ENCODE assay signal across 8 cellular contexts in the genomic region with DNA sequence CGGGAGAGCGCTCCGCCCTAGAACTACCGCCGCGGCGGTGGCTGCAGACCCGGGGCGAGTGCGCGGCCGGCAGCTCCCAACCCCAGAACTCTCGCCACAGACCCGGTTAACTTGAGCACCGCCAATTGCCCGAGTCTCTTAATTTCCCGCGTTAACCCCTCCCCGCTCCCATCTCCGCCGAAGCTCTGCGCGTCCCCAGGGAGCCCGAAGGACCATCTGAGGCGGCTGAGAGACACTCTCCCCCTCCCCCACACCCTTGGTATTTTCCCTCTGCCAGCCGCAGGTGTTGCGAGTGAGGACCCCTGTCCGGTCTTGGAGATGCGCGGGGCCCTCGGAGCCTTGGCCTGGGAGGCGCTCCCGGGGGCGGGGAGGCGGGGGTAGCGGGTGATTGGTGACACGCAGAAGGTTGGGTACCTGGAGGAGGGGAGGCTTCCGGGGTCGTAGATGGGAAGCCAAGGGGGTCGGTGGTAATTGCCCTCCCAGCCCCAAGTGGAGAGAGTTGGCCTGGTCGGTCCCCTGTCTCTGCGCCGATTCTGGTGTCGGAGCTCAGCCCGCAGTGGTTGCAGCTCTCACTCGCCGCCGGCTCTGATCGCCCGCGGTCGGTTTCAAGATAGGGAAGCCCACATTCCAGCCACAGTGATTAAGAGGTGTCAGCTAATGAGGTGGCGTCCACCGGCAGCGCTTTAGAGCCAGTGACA. TPM values are rescaled to one million over a fixed set of nuclear protein-coding genes. Genes with fewer than 3 reads are reported as not detected.
DNase-seq lines count a peak whose midpoint lies in the region; ATAC-seq, FAIRE-seq and TF ChIP-seq lines count a peak whose summit lies in the region.

No MANE protein-coding gene starts in this region.

- POLR2A ChIA-PET in CD4-positive, alpha-beta T cell (lab: Charles Lee): interaction anchor here (0.8 to 3.0 kb wide), 13 partner anchors 29 to 1623 kb away, joined by 3 to 18 read pairs (median 5); partner anchors contain the start of genes AIDA, BROX, DUSP10 and TLR5

- H3K79me2 ChIP-seq in parathyroid adenoma: no peaks in the 10 kb centered on the region

- peak overlapping the region; percentile 73 for H2AFZ ChIP-seq in parathyroid adenoma

- H3K4me1 Mint-ChIP-seq in CD4-positive, alpha-beta T cell (ENCODE audit: low read depth): peaks cover 33% of the 10 kb centered on the region
- H3K4me1 Mint-ChIP-seq in glutamatergic neuron (ENCODE audit: low read depth, unreplicated experiment): peaks cover 6% of the 10 kb centered on the region

- FAIRE-seq in frontal cortex (lab: Jason Lieb, UNC): no peak

- H3K9me3 Mint-ChIP-seq in CD4-positive, alpha-beta T cell: no peaks in the 10 kb centered on the region
- no peaks in the 10 kb centered on the region for H3K9me3 Mint-ChIP-seq in glutamatergic neuron (ENCODE audit: unreplicated experiment)

- H3K36me3 Mint-ChIP-seq in CD4-positive, alpha-beta T cell (ENCODE audit: low read depth): peaks cover 4% of the 10 kb centered on the region
- peaks cover 4% of the 10 kb centered on the region for H3K36me3 Mint-ChIP-seq in glutamatergic neuron (ENCODE audit: unreplicated experiment)

- H3K4me1 ChIP-seq in parathyroid adenoma: peaks cover 3% of the 10 kb centered on the region

- peak in 5 of 10 experiments; percentile 7 to 35 (median 9) for DNase-seq in CD4-positive, alpha-beta T cell
- peak; percentile 63 for DNase-seq in activated CD8-positive, alpha-beta memory T cell treated with anti-CD3 and anti-CD28 coated beads for 24 hours
- DNase-seq in glutamatergic neuron (peak; percentile 48), frontal cortex (ENCODE audit: low spot score in 2 of 2) (no peak)

- no peaks in the 10 kb centered on the region for H3K27me3 Mint-ChIP-seq in CD4-positive, alpha-beta T cell
- peaks cover 14% of the 10 kb centered on the region for H3K27me3 Mint-ChIP-seq in glutamatergic neuron (ENCODE audit: unreplicated experiment)

- peak overlapping the region; percentile 81 for H3K4me2 ChIP-seq in parathyroid adenoma (ENCODE audit: low read length)

- H3K27me3 ChIP-seq in CD4-positive, alpha-beta T cell (ENCODE audit: control insufficient read depth, insufficient read depth, low read length): no peaks in the 10 kb centered on the region
- H3K27me3 ChIP-seq in parathyroid adenoma (ENCODE audit: control insufficient read depth, insufficient read depth, low read length): no peaks in the 10 kb centered on the region

- peak overlapping the region; percentile 87 for H3K4me3 Mint-ChIP-seq in CD4-positive, alpha-beta T cell
- peak overlapping the region; percentile 75 for H3K4me3 Mint-ChIP-seq in glutamatergic neuron (ENCODE audit: unreplicated experiment)

- intact Hi-C loops in CD4-positive, alpha-beta T cell (cut with DNase I, micrococcal nuclease): loop anchor here in 1 of 2 experiments (10.0 kb wide), 1 partner anchor 120 kb away; no protein-coding TSS in a partner anchor

- no peak overlapping the region for H3K9ac ChIP-seq in parathyroid adenoma

- peak overlapping the region; percentile 45 for H3K4me3 ChIP-seq in parathyroid adenoma (ENCODE audit: low read depth, low read length)

- ATAC-seq in CD4-positive, alpha-beta T cell (ENCODE audit: poor library complexity): peak; percentile 1
- peak; percentile 11 for ATAC-seq in HG03139 (IDR thresholded peaks at IDR 0.05; ENCODE audit: unreplicated experiment)
- no peak for ATAC-seq in HG03045 (IDR thresholded peaks at IDR 0.05; ENCODE audit: unreplicated experiment)
- ATAC-seq in HG03039 (IDR thresholded peaks at IDR 0.05; ENCODE audit: unreplicated experiment): no peak

- peak overlapping the region; percentile 61 for H3K27ac Mint-ChIP-seq in CD4-positive, alpha-beta T cell
- no peak overlapping the region for H3K27ac Mint-ChIP-seq in glutamatergic neuron (ENCODE audit: unreplicated experiment)

- TF ChIP-seq CTCF in CD4-positive, alpha-beta T cell (IDR thresholded peaks at IDR 0.05): no peak
- TF ChIP-seq CTCF in glutamatergic neuron (IDR thresholded peaks at IDR 0.05; ENCODE audit: partially characterized antibody, unreplicated experiment): no peak
- TF ChIP-seq CTCF in parathyroid adenoma (IDR thresholded peaks at IDR 0.05): no peak

- H3K36me3 ChIP-seq in parathyroid adenoma (ENCODE audit: control insufficient read depth, insufficient read depth, low read length): no peaks in the 10 kb centered on the region

- CTCF ChIA-PET in CD4-positive, alpha-beta T cell (lab: Charles Lee): interaction anchor here (1.8 kb wide), 1 partner anchor 231 kb away, joined by 4 read pairs; no protein-coding TSS in a partner anchor

- H3K27ac ChIP-seq in CD4-positive, alpha-beta T cell (ENCODE audit: low read depth, low read length): no peak overlapping the region
- no peak overlapping the region for H3K27ac ChIP-seq in parathyroid adenoma

- H3K9me3 ChIP-seq in CD4-positive, alpha-beta T cell (ENCODE audit: control insufficient read depth, low read length): no peaks in the 10 kb centered on the region
- no peaks in the 10 kb centered on the region for H3K9me3 ChIP-seq in parathyroid adenoma (ENCODE audit: control insufficient read depth, low read length)

RNA-seq across cellular contexts. Expression of gene SUSD4, which starts 0.9 kb away (rescaled TPM):
- 10 to 100 TPM; 13.0 to 13.8 TPM for total RNA-seq in CD4-positive, alpha-beta T cell
- total RNA-seq in glutamatergic neuron (ENCODE audit: unreplicated experiment) (0.47 TPM), frontal cortex (16.7 TPM)

RNA-seq across cellular contexts. Expression of gene CCDC185, which starts 28.4 kb away (rescaled TPM):
- not detected for total RNA-seq in CD4-positive, alpha-beta T cell
- total RNA-seq in glutamatergic neuron (ENCODE audit: unreplicated experiment): not detected
- total RNA-seq in frontal cortex: not detected

Comparison
In these comparisons a context has a peak if more than half of its experiments do, and no peak if none do; other contexts are left out.
1. ATAC-seq: peak in CD4-positive, alpha-beta T cell (single experiment) and HG03139 (single experiment); none in HG03045 (single experiment) and HG03039 (single experiment).
2. DNase-seq: peak in activated CD8-positive, alpha-beta memory T cell treated with anti-CD3 and anti-CD28 coated beads for 24 hours (single experiment) and glutamatergic neuron (single experiment); none in frontal cortex (0 of 2).